ENCODE assay signal across 1 cellular context in genomic region chr19:17847538-17848366, GRCh38.
TF ChIP-seq lines count a peak whose summit lies in the region.

JAK3 (minus strand) TSS chr19:17847982; CDS start chr19:17844417, 3,565 bp downstream.

TF ChIP-seq in HepG2, 621 proteins besides CTCF, POLR2A, EP300 and RAD21 (continued from another document and continues in another):
- TF ChIP-seq ZUFSP (CRISPR knock-in tag; IDR thresholded peaks at IDR 0.05; ENCODE audit: borderline replicate concordance): no peak
- no peak for TF ChIP-seq ZNF136 (CRISPR knock-in tag; IDR thresholded peaks at IDR 0.05; ENCODE audit: low read depth)
- TF ChIP-seq SP4 (CRISPR knock-in tag; IDR thresholded peaks at IDR 0.05): peak; percentile 50; the same call in 1 of the 2 replicates
- peak; percentile 45 for TF ChIP-seq HNRNPLL (IDR thresholded peaks at IDR 0.05; ENCODE audit: low read depth, low read length, poor library complexity, severe bottlenecking)
- TF ChIP-seq KDM6A (CRISPR knock-in tag; IDR thresholded peaks at IDR 0.05; ENCODE audit: low read depth): peak; percentile 51
- TF ChIP-seq ZNF552 (CRISPR knock-in tag; IDR thresholded peaks at IDR 0.05; ENCODE audit: borderline replicate concordance): no peak
- no peak for TF ChIP-seq RORA (CRISPR knock-in tag; IDR thresholded peaks at IDR 0.05)
- TF ChIP-seq ZNF780A (CRISPR knock-in tag; IDR thresholded peaks at IDR 0.05): no peak
- no peak for TF ChIP-seq ZMYM2 (CRISPR knock-in tag; IDR thresholded peaks at IDR 0.05)
- peak; percentile 51; the same call in 1 of the 2 replicates for TF ChIP-seq ZNF503 (CRISPR knock-in tag; IDR thresholded peaks at IDR 0.05)
- TF ChIP-seq HOXD1 (CRISPR knock-in tag; IDR thresholded peaks at IDR 0.05): peak; percentile 74; the same call in 1 of the 2 replicates
- peak; percentile 67 for TF ChIP-seq CREM (IDR thresholded peaks at IDR 0.05)
- no peak for TF ChIP-seq CREM (CRISPR knock-in tag; IDR thresholded peaks at IDR 0.05)
- TF ChIP-seq ZNF839 (CRISPR knock-in tag; IDR thresholded peaks at IDR 0.05; ENCODE audit: borderline replicate concordance): no peak
- TF ChIP-seq SIX1 (CRISPR knock-in tag; IDR thresholded peaks at IDR 0.05; ENCODE audit: borderline replicate concordance): no peak
- TF ChIP-seq ZNF512 (CRISPR knock-in tag; IDR thresholded peaks at IDR 0.05): no peak
- TF ChIP-seq ZNF331 (CRISPR knock-in tag; IDR thresholded peaks at IDR 0.05): 0 out of 2 replicates have a peak, but pooled peaks have one; percentile 0
- TF ChIP-seq ZNF350 (CRISPR knock-in tag; IDR thresholded peaks at IDR 0.05; ENCODE audit: borderline replicate concordance, low read depth): peak; percentile 58
- peak; percentile 64 for TF ChIP-seq ZNF883 (CRISPR knock-in tag; IDR thresholded peaks at IDR 0.05; ENCODE audit: not compliant biosample characterization)
- no peak for TF ChIP-seq MAFK (conservative IDR thresholded peaks at IDR 0.05 in 1 of 2, IDR thresholded peaks at IDR 0.05 in 1 of 2; ENCODE audit: low read length in 2 of 2)
- TF ChIP-seq ZNF160 (CRISPR knock-in tag; IDR thresholded peaks at IDR 0.05): no peak
- no peak for TF ChIP-seq HOXA7 (CRISPR knock-in tag; IDR thresholded peaks at IDR 0.05)
- no peak for TF ChIP-seq ZFP62 (CRISPR knock-in tag; IDR thresholded peaks at IDR 0.05)
- no peak for TF ChIP-seq ZNF563 (CRISPR knock-in tag; IDR thresholded peaks at IDR 0.05)
- TF ChIP-seq ZNF639 (CRISPR knock-in tag; conservative IDR thresholded peaks at IDR 0.05): no peak
- no peak for TF ChIP-seq ZNF749 (CRISPR knock-in tag; IDR thresholded peaks at IDR 0.05; ENCODE audit: borderline replicate concordance)
- no peak for TF ChIP-seq EHMT2 (IDR thresholded peaks at IDR 0.05; ENCODE audit: borderline replicate concordance, low read depth, low read length)
- TF ChIP-seq ARNT (IDR thresholded peaks at IDR 0.05): no peak
- no peak for TF ChIP-seq ZNF180 (CRISPR knock-in tag; IDR thresholded peaks at IDR 0.05; ENCODE audit: borderline replicate concordance, low read depth)
- no peak for TF ChIP-seq ZNF773 (CRISPR knock-in tag; IDR thresholded peaks at IDR 0.05; ENCODE audit: borderline replicate concordance)
- TF ChIP-seq, protein P1, sequence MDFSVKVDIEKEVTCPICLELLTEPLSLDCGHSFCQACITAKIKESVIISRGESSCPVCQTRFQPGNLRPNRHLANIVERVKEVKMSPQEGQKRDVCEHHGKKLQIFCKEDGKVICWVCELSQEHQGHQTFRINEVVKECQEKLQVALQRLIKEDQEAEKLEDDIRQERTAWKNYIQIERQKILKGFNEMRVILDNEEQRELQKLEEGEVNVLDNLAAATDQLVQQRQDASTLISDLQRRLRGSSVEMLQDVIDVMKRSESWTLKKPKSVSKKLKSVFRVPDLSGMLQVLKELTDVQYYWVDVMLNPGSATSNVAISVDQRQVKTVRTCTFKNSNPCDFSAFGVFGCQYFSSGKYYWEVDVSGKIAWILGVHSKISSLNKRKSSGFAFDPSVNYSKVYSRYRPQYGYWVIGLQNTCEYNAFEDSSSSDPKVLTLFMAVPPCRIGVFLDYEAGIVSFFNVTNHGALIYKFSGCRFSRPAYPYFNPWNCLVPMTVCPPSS (IDR thresholded peaks at IDR 0.05): no peak
- no peak for TF ChIP-seq ZNF12 (CRISPR knock-in tag; IDR thresholded peaks at IDR 0.05)
- no peak for TF ChIP-seq POGK (CRISPR knock-in tag; conservative IDR thresholded peaks at IDR 0.05)
- TF ChIP-seq IKZF4 (CRISPR knock-in tag; IDR thresholded peaks at IDR 0.05; ENCODE audit: borderline replicate concordance, low read depth, not compliant biosample characterization): no peak
- TF ChIP-seq, protein P2, sequence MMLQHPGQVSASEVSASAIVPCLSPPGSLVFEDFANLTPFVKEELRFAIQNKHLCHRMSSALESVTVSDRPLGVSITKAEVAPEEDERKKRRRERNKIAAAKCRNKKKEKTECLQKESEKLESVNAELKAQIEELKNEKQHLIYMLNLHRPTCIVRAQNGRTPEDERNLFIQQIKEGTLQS (CRISPR knock-in tag; IDR thresholded peaks at IDR 0.05): no peak
- TF ChIP-seq ZBTB3 (CRISPR knock-in tag; IDR thresholded peaks at IDR 0.05; ENCODE audit: borderline replicate concordance, low read depth): 0 out of 2 replicates have a peak, but pooled peaks have one; percentile 44
- TF ChIP-seq ZNF775 (CRISPR knock-in tag; IDR thresholded peaks at IDR 0.05; ENCODE audit: borderline replicate concordance): no peak
- TF ChIP-seq, protein P3, sequence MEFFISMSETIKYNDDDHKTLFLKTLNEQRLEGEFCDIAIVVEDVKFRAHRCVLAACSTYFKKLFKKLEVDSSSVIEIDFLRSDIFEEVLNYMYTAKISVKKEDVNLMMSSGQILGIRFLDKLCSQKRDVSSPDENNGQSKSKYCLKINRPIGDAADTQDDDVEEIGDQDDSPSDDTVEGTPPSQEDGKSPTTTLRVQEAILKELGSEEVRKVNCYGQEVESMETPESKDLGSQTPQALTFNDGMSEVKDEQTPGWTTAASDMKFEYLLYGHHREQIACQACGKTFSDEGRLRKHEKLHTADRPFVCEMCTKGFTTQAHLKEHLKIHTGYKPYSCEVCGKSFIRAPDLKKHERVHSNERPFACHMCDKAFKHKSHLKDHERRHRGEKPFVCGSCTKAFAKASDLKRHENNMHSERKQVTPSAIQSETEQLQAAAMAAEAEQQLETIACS (CRISPR knock-in tag; IDR thresholded peaks at IDR 0.05): no peak
- TF ChIP-seq ZIK1 (CRISPR knock-in tag; IDR thresholded peaks at IDR 0.05; ENCODE audit: borderline replicate concordance, low read depth): no peak
- TF ChIP-seq ZBED4 (CRISPR knock-in tag; IDR thresholded peaks at IDR 0.05; ENCODE audit: borderline replicate concordance): no peak
- no peak; the same call in 1 of the 2 replicates for TF ChIP-seq TAF1 (CRISPR knock-in tag; IDR thresholded peaks at IDR 0.05)
- TF ChIP-seq HMGXB3 (CRISPR knock-in tag; IDR thresholded peaks at IDR 0.05; ENCODE audit: borderline replicate concordance): no peak
- TF ChIP-seq ARNT2 (CRISPR knock-in tag; IDR thresholded peaks at IDR 0.05; ENCODE audit: low read depth): no peak
- TF ChIP-seq JUN (CRISPR knock-in tag; IDR thresholded peaks at IDR 0.05): no peak
